17 cellular contexts compared by ENCODE assay signal in genomic region chr1:174239541-174239940, GRCh38.
DNase-seq lines count a peak whose midpoint lies in the region; ATAC-seq and TF ChIP-seq lines count a peak whose summit lies in the region.
"Had no signal": no experiment of that assay in that cellular context is flagged by ENCODE, and none has a peak within 500 bp of the region (broad histone marks: within the 10 kb centered on the region; RNA-seq: fewer than 3 reads in every experiment).

No MANE protein-coding gene starts in this region.

- H3K9me3 ChIP-seq in Caco-2 (no peaks in the 10 kb centered on the region), PC-3 (ENCODE audit: low read length) (no peaks in the 10 kb centered on the region), BE2C (no peaks in the 10 kb centered on the region)
- H3K9me3 ChIP-seq: neutrophil, SK-N-SH had no signal

- POLR2A ChIA-PET in Caco-2 (lab: Charles Lee) (no interaction called here), PC-3 (lab: Charles Lee; ENCODE audit: unreplicated experiment) (no interaction called here)

- peak overlapping the region; percentile 87 for H2AFZ ChIP-seq in PC-3 (ENCODE audit: low read length)

- H3F3A ChIP-seq in PC-3 (ENCODE audit: low read length, unreplicated experiment), result no peaks in the 10 kb centered on the region

- TF ChIP-seq CTCF in Caco-2 (IDR thresholded peaks at IDR 0.05; ENCODE audit: insufficient read depth in 1 of 2, low read depth in 1 of 2, low read length in 1 of 2, severe bottlenecking in 1 of 2, unreplicated experiment in 1 of 2), result no peak
- TF ChIP-seq CTCF in PC-3 (conservative IDR thresholded peaks at IDR 0.05; ENCODE audit: low read depth, low read length), result no peak
- no peak for TF ChIP-seq CTCF in nephron progenitor cell (IDR thresholded peaks at IDR 0.05)
- TF ChIP-seq CTCF in BE2C (IDR thresholded peaks at IDR 0.05; ENCODE audit: low read depth, low read length), result no peak

- peak overlapping the region; percentile 83 for H3K4me3 Mint-ChIP-seq in Caco-2 (ENCODE audit: unreplicated experiment)
- H3K4me3 Mint-ChIP-seq in nephron progenitor cell, result peak overlapping the region; percentile 68
- H3K4me3 Mint-ChIP-seq: CD4-positive, alpha-beta memory T cell; stimulated activated effector memory CD8-positive, alpha-beta T cell treated with anti-CD3 and anti-CD28 coated beads, Interleukin-12 subunit alpha, Interleukin-12 subunit beta, amount 100 ng/mL, for 72 hours had no signal

- H3K36me3 Mint-ChIP-seq in Caco-2 (ENCODE audit: insufficient read depth, unreplicated experiment) (peaks cover 12% of the 10 kb centered on the region), nephron progenitor cell (ENCODE audit: low read depth) (peaks cover 22% of the 10 kb centered on the region)

- intact Hi-C loops in Caco-2 (cut with micrococcal nuclease; ENCODE audit: unreplicated experiment), result loop anchor here (5.0 to 10.0 kb wide), 2 partner anchors 82 to 765 kb away; partner anchors contain the start of genes PRDX6 and RABGAP1L
- intact Hi-C loops in PC-3 (cut with micrococcal nuclease), result no loop called here

- H3K9me2 ChIP-seq in PC-3 (replicated peaks; ENCODE audit: low read length), result no peaks in the 10 kb centered on the region
- H3K9me2 ChIP-seq: SK-N-SH had no signal

- no peaks in the 10 kb centered on the region for H4K20me1 ChIP-seq in PC-3 (ENCODE audit: low read length)

- H3K9me3 Mint-ChIP-seq in Caco-2 (ENCODE audit: unreplicated experiment) (no peaks in the 10 kb centered on the region), nephron progenitor cell (peaks cover 16% of the 10 kb centered on the region)
- H3K9me3 Mint-ChIP-seq: CD4-positive, alpha-beta memory T cell; stimulated activated effector memory CD8-positive, alpha-beta T cell treated with anti-CD3 and anti-CD28 coated beads, Interleukin-12 subunit alpha, Interleukin-12 subunit beta, amount 100 ng/mL, for 72 hours had no signal

- peaks cover 13% of the 10 kb centered on the region for H3K79me2 ChIP-seq in PC-3 (ENCODE audit: low read length)

- H3K4me1 Mint-ChIP-seq in Caco-2 (ENCODE audit: low read depth, unreplicated experiment) (peaks cover 6% of the 10 kb centered on the region), nephron progenitor cell (peaks cover 6% of the 10 kb centered on the region)

- H3K4me3 ChIP-seq in Caco-2 (ENCODE audit: low read depth, low read length) (peak overlapping the region; percentile 41), PC-3 (ENCODE audit: low read length) (peak overlapping the region; percentile 88), BE2C (ENCODE audit: low read depth, low read length) (no peak overlapping the region)

- peak overlapping the region; percentile 83 for H3K9ac ChIP-seq in PC-3 (ENCODE audit: low read length)
- H3K9ac ChIP-seq: SK-N-SH had no signal

- peak overlapping the region; percentile 92 for H3K27ac ChIP-seq in PC-3 (ENCODE audit: low read length)
- H3K27ac ChIP-seq in epithelial cell of prostate, result peak overlapping the region; percentile 94
- H3K27ac ChIP-seq: neutrophil had no signal

- CTCF ChIA-PET in Caco-2 (lab: Charles Lee) (no interaction called here), PC-3 (lab: Charles Lee) (no interaction called here)

- peak; percentile 88 for ATAC-seq in PC-3
- ATAC-seq in GM18519 (IDR thresholded peaks at IDR 0.05; ENCODE audit: low FRiP score, unreplicated experiment), result no peak
- ATAC-seq in HG03280 (IDR thresholded peaks at IDR 0.05; ENCODE audit: unreplicated experiment), result no peak
- ATAC-seq: left cardiac atrium; stimulated activated effector memory CD8-positive, alpha-beta T cell treated with anti-CD3 and anti-CD28 coated beads, Interleukin-12 subunit alpha, Interleukin-12 subunit beta, amount 100 ng/mL, for 72 hours had no signal

- H3K27me3 ChIP-seq in Caco-2 (replicated peaks; ENCODE audit: control insufficient read depth, insufficient read depth, low read length), result no peaks in the 10 kb centered on the region
- no peaks in the 10 kb centered on the region for H3K27me3 ChIP-seq in PC-3 (ENCODE audit: low read length)
- no peaks in the 10 kb centered on the region for H3K27me3 ChIP-seq in BE2C
- H3K27me3 ChIP-seq: neutrophil had no signal

- peak overlapping the region; percentile 97 for H3K4me2 ChIP-seq in PC-3 (ENCODE audit: low read length)
- H3K4me2 ChIP-seq: SK-N-SH had no signal

- H3K36me3 ChIP-seq in Caco-2 (ENCODE audit: control insufficient read depth, insufficient read depth, low read length) (no peaks in the 10 kb centered on the region), PC-3 (ENCODE audit: low read depth, low read length) (no peaks in the 10 kb centered on the region), BE2C (no peaks in the 10 kb centered on the region)

- no TSS peak for BruUV-seq in Caco-2 (replicated peaks; lab: Mats Ljungman, UMichigan)
- BruUV-seq in PC-3 (replicated peaks; lab: Mats Ljungman, UMichigan), result no TSS peak

- H3K4me1 ChIP-seq in Caco-2 (peaks cover 8% of the 10 kb centered on the region; the same call in 1 of the 2 replicates), PC-3 (ENCODE audit: insufficient read depth, low read length) (peaks cover 10% of the 10 kb centered on the region), BE2C (no peaks in the 10 kb centered on the region)

- H3K27me3 Mint-ChIP-seq in Caco-2 (ENCODE audit: insufficient read depth, unreplicated experiment) (no peaks in the 10 kb centered on the region), nephron progenitor cell (ENCODE audit: low read depth, poor library complexity) (no peaks in the 10 kb centered on the region)
- H3K27me3 Mint-ChIP-seq: CD4-positive, alpha-beta memory T cell had no signal

- H3K27ac Mint-ChIP-seq in Caco-2 (ENCODE audit: unreplicated experiment) (peak overlapping the region; percentile 94), nephron progenitor cell (no peak overlapping the region)
- H3K27ac Mint-ChIP-seq: stimulated activated effector memory CD8-positive, alpha-beta T cell treated with anti-CD3 and anti-CD28 coated beads, Interleukin-12 subunit alpha, Interleukin-12 subunit beta, amount 100 ng/mL, for 72 hours had no signal

- DNase-seq in Caco-2 (no peak), PC-3 (peak; percentile 34), epithelial cell of prostate (ENCODE audit: low read depth, low spot score) (no peak), nephron progenitor cell (no peak), BE2C (no peak), mucosa of gallbladder (ENCODE audit: low spot score) (no peak)
- DNase-seq: activated CD4-positive, alpha-beta T cell treated with anti-CD3 and anti-CD28 coated beads for 4 hours; CD4-positive, alpha-beta memory T cell; central memory CD4-positive, alpha-beta T cell; effector CD8-positive, alpha-beta T cell; left cardiac atrium; SK-N-SH; stimulated activated CD4-positive, alpha-beta T cell treated with anti-CD3 and anti-CD28 coated beads, Interleukin-15, amount 100 ng/mL, for 24 hours had no signal
